ENCODE assay signal across 8 cellular contexts in the genomic region with DNA sequence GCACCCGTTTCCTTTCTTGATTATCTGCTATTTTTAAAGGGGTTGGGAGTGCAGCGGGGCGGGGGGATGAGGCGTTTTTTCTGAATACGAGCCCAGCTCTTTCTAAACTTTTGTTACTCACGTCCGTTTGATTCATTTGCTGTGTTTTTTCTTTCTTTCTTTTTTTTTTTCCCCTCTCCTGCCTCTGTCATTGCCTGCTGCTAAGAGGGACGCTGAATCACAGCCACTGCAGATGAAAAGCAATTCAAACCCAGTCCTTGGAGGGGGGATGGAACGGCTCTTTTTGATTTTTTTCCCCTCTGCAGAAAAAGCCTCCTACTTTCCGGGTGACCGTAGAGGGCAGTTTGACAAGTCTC. TPM values are rescaled to one million over a fixed set of nuclear protein-coding genes. Genes with fewer than 3 reads are reported as not detected.
A peak's percentile ranks its signal among the peaks of the same experiment; 100 is the strongest.
DNase-seq lines count a peak whose midpoint lies in the region; ATAC-seq and TF ChIP-seq lines count a peak whose summit lies in the region.

No MANE protein-coding gene starts in this region.

- peak overlapping the region; percentile 25 to 58 for H3K9ac ChIP-seq in liver (ENCODE audit: low read depth in 1 of 2, low read length in 2 of 2)

- H3K36me3 ChIP-seq in MG63 (peaks cover 5% of the 10 kb centered on the region), liver (ENCODE audit: control insufficient read depth in 4 of 4, insufficient read depth in 3 of 4, low read depth in 1 of 4, low read length in 3 of 4) (peaks cover 0 to 5% (median 3%) of the 10 kb centered on the region in 4 donors)

- H3K9me3 ChIP-seq in MG63 (no peaks in the 10 kb centered on the region), liver (ENCODE audit: control insufficient read depth in 4 of 4, low read length in 3 of 4) (no peaks in the 10 kb centered on the region)

- no peak for TF ChIP-seq CTCF in liver (IDR thresholded peaks at IDR 0.05; ENCODE audit: low read depth, low read length, missing input control)

- peaks cover 2 to 17% (median 13%) of the 10 kb centered on the region in 4 donors for H3K4me1 ChIP-seq in liver (ENCODE audit: control insufficient read depth in 4 of 4, insufficient read depth in 4 of 4, low read length in 3 of 4)

- H3K4me3 ChIP-seq in MG63 (peak overlapping the region; percentile 69), liver (ENCODE audit: low read depth in 1 of 3, low read length in 3 of 3) (peak overlapping the region; percentile 73 to 98 (median 75))

- 6% methylated on average over 11 of the region's 11 CpGs for WGBS in liver

- no peak for TF ChIP-seq RAD21 in liver (IDR thresholded peaks at IDR 0.05)

- H3K27ac ChIP-seq in caudate nucleus (ENCODE audit: low read depth, low read length), result peak overlapping the region; percentile 95
- H3K27ac ChIP-seq in liver (ENCODE audit: low read depth in 1 of 2, low read length in 2 of 2), result peak overlapping the region; percentile 90 to 95

- H3K27me3 ChIP-seq in MG63 (no peaks in the 10 kb centered on the region), liver (ENCODE audit: control insufficient read depth in 4 of 4, insufficient read depth in 4 of 4, low read length in 3 of 4) (no peaks in the 10 kb centered on the region)

- ATAC-seq in HG02623 (IDR thresholded peaks at IDR 0.05; ENCODE audit: unreplicated experiment), result no peak

- DNase-seq in NCI-H146 (lab: John Stamatoyannopoulos, UW) (peak; percentile 14), NCI-H146 treated with DMSO at 0.1 percent for 48 hours (lab: John Stamatoyannopoulos, UW; ENCODE audit: unreplicated experiment) (no peak), MG63 (peak; percentile 68), caudate nucleus (lab: John Stamatoyannopoulos, UW) (peak in 7 of 61 donors; percentile 16 to 63 (median 56)), superior temporal gyrus (ENCODE audit: extremely low spot score) (peak; percentile 73), SIG-M5 (lab: John Stamatoyannopoulos, UW) (no peak)

TF ChIP-seq in liver, 16 proteins besides CTCF, POLR2A, EP300 and RAD21:
- TF ChIP-seq NR2F2 (IDR thresholded peaks at IDR 0.05) (no peak), TAF1 (conservative IDR thresholded peaks at IDR 0.05) (no peak), FOXA1 (IDR thresholded peaks at IDR 0.05) (no peak), SP1 (IDR thresholded peaks at IDR 0.05) (no peak), HNF4G (IDR thresholded peaks at IDR 0.05) (no peak), FOXA2 (IDR thresholded peaks at IDR 0.05) (no peak), GABPA (IDR thresholded peaks at IDR 0.05 in 1 of 2, conservative IDR thresholded peaks at IDR 0.05 in 1 of 2) (no peak), EGR1 (IDR thresholded peaks at IDR 0.05; ENCODE audit: low read depth in 2 of 2) (no peak)
- TF ChIP-seq, protein P1, sequence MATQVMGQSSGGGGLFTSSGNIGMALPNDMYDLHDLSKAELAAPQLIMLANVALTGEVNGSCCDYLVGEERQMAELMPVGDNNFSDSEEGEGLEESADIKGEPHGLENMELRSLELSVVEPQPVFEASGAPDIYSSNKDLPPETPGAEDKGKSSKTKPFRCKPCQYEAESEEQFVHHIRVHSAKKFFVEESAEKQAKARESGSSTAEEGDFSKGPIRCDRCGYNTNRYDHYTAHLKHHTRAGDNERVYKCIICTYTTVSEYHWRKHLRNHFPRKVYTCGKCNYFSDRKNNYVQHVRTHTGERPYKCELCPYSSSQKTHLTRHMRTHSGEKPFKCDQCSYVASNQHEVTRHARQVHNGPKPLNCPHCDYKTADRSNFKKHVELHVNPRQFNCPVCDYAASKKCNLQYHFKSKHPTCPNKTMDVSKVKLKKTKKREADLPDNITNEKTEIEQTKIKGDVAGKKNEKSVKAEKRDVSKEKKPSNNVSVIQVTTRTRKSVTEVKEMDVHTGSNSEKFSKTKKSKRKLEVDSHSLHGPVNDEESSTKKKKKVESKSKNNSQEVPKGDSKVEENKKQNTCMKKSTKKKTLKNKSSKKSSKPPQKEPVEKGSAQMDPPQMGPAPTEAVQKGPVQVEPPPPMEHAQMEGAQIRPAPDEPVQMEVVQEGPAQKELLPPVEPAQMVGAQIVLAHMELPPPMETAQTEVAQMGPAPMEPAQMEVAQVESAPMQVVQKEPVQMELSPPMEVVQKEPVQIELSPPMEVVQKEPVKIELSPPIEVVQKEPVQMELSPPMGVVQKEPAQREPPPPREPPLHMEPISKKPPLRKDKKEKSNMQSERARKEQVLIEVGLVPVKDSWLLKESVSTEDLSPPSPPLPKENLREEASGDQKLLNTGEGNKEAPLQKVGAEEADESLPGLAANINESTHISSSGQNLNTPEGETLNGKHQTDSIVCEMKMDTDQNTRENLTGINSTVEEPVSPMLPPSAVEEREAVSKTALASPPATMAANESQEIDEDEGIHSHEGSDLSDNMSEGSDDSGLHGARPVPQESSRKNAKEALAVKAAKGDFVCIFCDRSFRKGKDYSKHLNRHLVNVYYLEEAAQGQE (IDR thresholded peaks at IDR 0.05), result no peak

RNA-seq across cellular contexts. Expression of a gene that starts 0.6 kb away (rescaled TPM):
- total RNA-seq in MG63 (2014; rRNA removed; shearing (Covaris generic); ENCODE audit: low replicate concordance), result 7.3 and 40.9 TPM in 2 replicates
- total RNA-seq in liver, result 1 to 10 TPM; 4.2 to 9.4 TPM
- polyA plus RNA-seq in liver, result 1 to 10 TPM; 1.7 to 2.4 TPM

Comparison
In these comparisons a context has a peak if more than half of its experiments do, and no peak if none do; other contexts are left out.
1. DNase-seq: peak in NCI-H146 (single experiment), MG63 (single experiment) and superior temporal gyrus (single experiment); none in NCI-H146 treated with DMSO at 0.1 percent for 48 hours (single experiment) and SIG-M5 (single experiment).